ENCODE assay signal across 8 cellular contexts in genomic region chr5:179023528-179024189, GRCh38. TPM values are rescaled to one million over a fixed set of nuclear protein-coding genes. Genes with fewer than 3 reads are reported as not detected.
DNase-seq lines count a peak whose midpoint lies in the region; ATAC-seq, FAIRE-seq and TF ChIP-seq lines count a peak whose summit lies in the region.

ZNF879 (plus strand) TSS chr5:179023804; CDS start chr5:179025005, 1,201 bp downstream.

- H3K4me3 Mint-ChIP-seq in endodermal cell (peak within 1 kb of the TSS; percentile 74), memory B cell (peak within 1 kb of the TSS; percentile 95)

- H3K4me1 Mint-ChIP-seq in endodermal cell (no peaks in the 10 kb centered on the region), memory B cell (peaks cover 3% of the 10 kb centered on the region)

- H3K27ac Mint-ChIP-seq in endodermal cell (peak within 1 kb of the TSS; percentile 87), memory B cell (peak within 1 kb of the TSS; percentile 77)

- H3K4me3 ChIP-seq in endodermal cell (ENCODE audit: low read length): peak within 1 kb of the TSS; percentile 87

- H3K4me1 ChIP-seq in endodermal cell (ENCODE audit: control insufficient read depth, insufficient read depth, low read length): no peaks in the 10 kb centered on the region

- peaks cover 48% of the 10 kb centered on the region for H3K9me3 ChIP-seq in endodermal cell (ENCODE audit: control insufficient read depth, low read length)

- peaks cover 39% of the 10 kb centered on the region for H3K36me3 Mint-ChIP-seq in endodermal cell (ENCODE audit: low read depth)
- H3K36me3 Mint-ChIP-seq in memory B cell: peaks cover 26% of the 10 kb centered on the region

- no peak for TF ChIP-seq CTCF in endodermal cell (conservative IDR thresholded peaks at IDR 0.05)

- peaks cover 11% of the 10 kb centered on the region for H3K27me3 Mint-ChIP-seq in endodermal cell (ENCODE audit: insufficient read depth)
- H3K27me3 Mint-ChIP-seq in memory B cell: no peaks in the 10 kb centered on the region

- DNase-seq in GM18507 (ENCODE audit: extremely low spot score, insufficient read length, low read depth) (peak; percentile 23), endodermal cell (peak; percentile 99), memory B cell (ENCODE audit: low spot score in 2 of 2) (peak; percentile 90)
- DNase-seq in NK-92 treated with Interleukin-12 subunit alpha and Interleukin-12 subunit beta, amount 100 ng/mL, for 24 hours (lab: John Stamatoyannopoulos, UW): peak; percentile 32
- peak; percentile 93 for DNase-seq in activated CD8-positive, alpha-beta memory T cell treated with anti-CD3 and anti-CD28 coated beads, Interleukin-2, amount 50 U/mL, for 4 hours
- DNase-seq in stimulated activated CD4-positive, alpha-beta T cell treated with anti-CD3 and anti-CD28 coated beads, TNF-alpha, amount 100 ng/mL, for 4 hours (ENCODE audit: low read depth in 3 of 3): peak; percentile 86 to 92 (median 90)

- H3K27me3 ChIP-seq in endodermal cell (ENCODE audit: control insufficient read depth, insufficient read depth, low read length, poor library complexity, severe bottlenecking): no peaks in the 10 kb centered on the region

- ATAC-seq in HG03175 (IDR thresholded peaks at IDR 0.05; ENCODE audit: unreplicated experiment) (peak; percentile 88), memory B cell (ENCODE audit: low read depth) (peak; percentile 92), GM18520 (IDR thresholded peaks at IDR 0.05; ENCODE audit: unreplicated experiment) (no peak)

- H3K9ac ChIP-seq in endodermal cell (ENCODE audit: extremely low read depth, low read length, poor library complexity, severe bottlenecking): peak within 1 kb of the TSS; percentile 41

- 2 to 8% methylated on average over 31 to 72 of the region's 72 CpGs for WGBS in endodermal cell (ENCODE audit: insufficient coverage in 1 of 2, insufficient read length in 1 of 2), 2 experiments

- peaks cover 46% of the 10 kb centered on the region for H3K9me3 Mint-ChIP-seq in endodermal cell
- H3K9me3 Mint-ChIP-seq in memory B cell: peaks cover 9% of the 10 kb centered on the region

- H3K36me3 ChIP-seq in endodermal cell (ENCODE audit: control insufficient read depth, insufficient read depth, low read length): peaks cover 14% of the 10 kb centered on the region

- H3K27ac ChIP-seq in endodermal cell (ENCODE audit: low read depth, low read length): no peak within 1 kb of the TSS

- FAIRE-seq in GM18507 (lab: Jason Lieb, UNC): peak; percentile 74

RNA-seq across cellular contexts. Expression of gene ZNF879, which starts in this region (rescaled TPM):
- 1 to 10 TPM; 5.8 to 6.6 TPM for total RNA-seq in endodermal cell
- polyA plus RNA-seq in endodermal cell (2013, experiment 1 of 2): 4.1 TPM
- 3.7 TPM for polyA plus RNA-seq in endodermal cell (2013, experiment 2 of 2)

Comparison
In these comparisons a context has a peak if more than half of its experiments do, and no peak if none do; other contexts are left out.
1. DNase-seq: peak in every context shown above with its lines; median percentile 99 in endodermal cell; 93 in activated CD8-positive, alpha-beta memory T cell treated with anti-CD3 and anti-CD28 coated beads, Interleukin-2, amount 50 U/mL, for 4 hours; 90 in memory B cell; 90 in stimulated activated CD4-positive, alpha-beta T cell treated with anti-CD3 and anti-CD28 coated beads, TNF-alpha, amount 100 ng/mL, for 4 hours; 32 in NK-92 treated with Interleukin-12 subunit alpha and Interleukin-12 subunit beta, amount 100 ng/mL, for 24 hours; 23 in GM18507.